9 cellular contexts compared by ENCODE assay signal in genomic region chr12:116882742-116883141, GRCh38. TPM values are rescaled to one million over a fixed set of nuclear protein-coding genes. Genes with fewer than 3 reads are reported as not detected.
A peak's percentile ranks its signal among the peaks of the same experiment; 100 is the strongest.
DNase-seq lines count a peak whose midpoint lies in the region; ATAC-seq, FAIRE-seq and TF ChIP-seq lines count a peak whose summit lies in the region.
"Had no signal": no experiment of that assay in that cellular context is flagged by ENCODE, and none has a peak within 500 bp of the region (broad histone marks: within the 10 kb centered on the region; RNA-seq: fewer than 3 reads in every experiment).

No MANE protein-coding gene starts in this region.

- intact Hi-C loops in HepG2 (cut with micrococcal nuclease; ENCODE audit: unreplicated experiment) = loop anchor here (2.0 kb wide), 1 partner anchor 180 kb away; no protein-coding TSS in a partner anchor

- TF ChIP-seq POLR2A in HepG2 (IDR thresholded peaks at IDR 0.05; ENCODE audit: insufficient read depth in 1 of 2, low read depth in 2 of 2, low read length in 2 of 2) = no peak

- WGBS in HepG2 (ENCODE audit: low lambda C conversion rate) = 15% methylated on average over 5 of the region's 6 CpGs

- no peak for TF ChIP-seq EP300 in HepG2 (IDR thresholded peaks at IDR 0.05; ENCODE audit: low read depth in 2 of 2, low read length in 2 of 2)
- no peak for TF ChIP-seq EP300 in HepG2 (CRISPR knock-in tag; IDR thresholded peaks at IDR 0.05; ENCODE audit: borderline replicate concordance)

- no peaks in the 10 kb centered on the region for H4K20me1 ChIP-seq in HepG2 (ENCODE audit: insufficient read depth, low read length)

- in situ Hi-C loops in HepG2 (cut with HindIII; ENCODE audit: extremely low pct_ligation_motif_present, low pct_unique_long_range_greater_than_20kb) = loop anchor here (5.0 kb wide), 1 partner anchor 180 kb away; no protein-coding TSS in a partner anchor

- ATAC-seq in HepG2 (0 out of 3 replicates have a peak, but pooled peaks have one; percentile 11), GM21381 (IDR thresholded peaks at IDR 0.05; ENCODE audit: unreplicated experiment) (no peak), GM18907 (IDR thresholded peaks at IDR 0.05; ENCODE audit: unreplicated experiment) (no peak), HG03378 (IDR thresholded peaks at IDR 0.05; ENCODE audit: unreplicated experiment) (no peak), HG02973 (IDR thresholded peaks at IDR 0.05; ENCODE audit: unreplicated experiment) (no peak)

- H3K4me1 ChIP-seq in BE2C (0 out of 2 replicates have a peak, but pooled peaks cover 3% of the 10 kb centered on the region), HEK293 (ENCODE audit: control insufficient read depth, insufficient read depth, low read length) (peaks cover 10% of the 10 kb centered on the region), HepG2 (ENCODE audit: insufficient read depth, low read length) (peaks cover 30% of the 10 kb centered on the region)

- BruUV-seq in HepG2 (replicated peaks; lab: Mats Ljungman, UMichigan) = no TSS peak

- no peak for FAIRE-seq in HepG2 (lab: Jason Lieb, UNC)

- DNase-seq in BE2C = peak; percentile 20
- DNase-seq in HepG2 (ENCODE audit: low spot score) = no peak
- DNase-seq: NCI-H2029 treated with DMSO at 0.1 percent for 48 hours had no signal

- H3K27me3 ChIP-seq in BE2C (peaks cover 61% of the 10 kb centered on the region), HepG2 (ENCODE audit: control insufficient read depth in 1 of 2, insufficient read depth in 2 of 2, low read length in 2 of 2) (peaks cover 18 to 72% of the 10 kb centered on the region in 2 experiments)

- H3K9me3 ChIP-seq in BE2C (no peaks in the 10 kb centered on the region), HEK293 (ENCODE audit: control insufficient read depth, insufficient read depth, low read depth, low read length) (no peaks in the 10 kb centered on the region), HepG2 (ENCODE audit: low read length) (no peaks in the 10 kb centered on the region)

- H3K36me3 ChIP-seq in BE2C (no peaks in the 10 kb centered on the region), HEK293 (ENCODE audit: control insufficient read depth in 2 of 2, insufficient read depth in 1 of 2, low read length in 2 of 2) (no peaks in the 10 kb centered on the region), HepG2 (replicated peaks in 1 of 2; ENCODE audit: control insufficient read depth in 1 of 2, insufficient read depth in 2 of 2, low read length in 2 of 2) (no peaks in the 10 kb centered on the region)

- no peak overlapping the region for H3K4me2 ChIP-seq in HepG2 (ENCODE audit: low read depth, low read length)

- TF ChIP-seq CTCF in BE2C (IDR thresholded peaks at IDR 0.05; ENCODE audit: low read depth, low read length) = peak; percentile 60
- TF ChIP-seq CTCF in HEK293 (tag by site-specific recombination; IDR thresholded peaks at IDR 0.05) = peak; percentile 45; the same call in 1 of the 2 replicates
- TF ChIP-seq CTCF in WI38 (IDR thresholded peaks at IDR 0.05; ENCODE audit: low read depth, low read length) = 0 out of 2 replicates have a peak, but pooled peaks have one; percentile 12
- TF ChIP-seq CTCF in HepG2 (CRISPR knock-in tag; IDR thresholded peaks at IDR 0.05) = peak; percentile 49

- H3K4me3 ChIP-seq in BE2C (ENCODE audit: low read depth, low read length) (no peak overlapping the region), HEK293 (ENCODE audit: low read depth, low read length) (no peak overlapping the region), WI38 (ENCODE audit: low read depth, low read length) (no peak overlapping the region), HepG2 (replicated peaks in 1 of 3; ENCODE audit: insufficient read depth in 1 of 3, low read depth in 2 of 3, low read length in 3 of 3) (no peak overlapping the region)

- H3K9ac ChIP-seq in HepG2 (ENCODE audit: insufficient read depth, low read depth, low read length) = no peak overlapping the region

- H3K79me2 ChIP-seq in HepG2 (ENCODE audit: insufficient read depth, low read length) = no peaks in the 10 kb centered on the region

- no peak for TF ChIP-seq RAD21 in HepG2 (CRISPR knock-in tag; IDR thresholded peaks at IDR 0.05)

- no peak overlapping the region for H2AFZ ChIP-seq in HepG2 (ENCODE audit: low read length)

- CTCF ChIA-PET in HEK293 (lab: Yijun Ruan, JAX) (interaction anchor here (0.6 to 2.7 kb wide), 14 partner anchors 16 to 741 kb away, joined by 3 to 31 read pairs (median 4); partner anchors contain the start of genes RNFT2 and SPRING1), HepG2 (lab: Yijun Ruan, JAX; ENCODE audit: low intra/inter-chr PET ratio, low total read pairs) (no interaction called here)

- POLR2A ChIA-PET in HEK293 (lab: Yijun Ruan, JAX) (interaction anchor here (1.0 to 1.2 kb wide), 2 partner anchors 14 to 64 kb away, joined by 3 to 4 read pairs; no protein-coding TSS in a partner anchor), HepG2 (lab: Yijun Ruan, JAX) (no interaction called here)

- no peak overlapping the region for H3K27ac ChIP-seq in HEK293 (ENCODE audit: extremely low read depth, low read depth, low read length)
- H3K27ac ChIP-seq in HepG2 (ENCODE audit: extremely low read length, insufficient read depth, low read length) = no peak overlapping the region

TF ChIP-seq in HEK293, 187 proteins besides CTCF, POLR2A, EP300 and RAD21 (continues in another document):
- TF ChIP-seq ZNF560 (tag by site-specific recombination; IDR thresholded peaks at IDR 0.05; ENCODE audit: borderline replicate concordance) (no peak), ZNF223 (tag by site-specific recombination; IDR thresholded peaks at IDR 0.05) (no peak), ZBTB48 (tag by site-specific recombination; IDR thresholded peaks at IDR 0.05) (peak; percentile 29; the same call in 1 of the 2 replicates)

TF ChIP-seq in HepG2, 621 proteins besides CTCF, POLR2A, EP300 and RAD21:
- TF ChIP-seq JUND (CRISPR knock-in tag; IDR thresholded peaks at IDR 0.05) (no peak), STAG1 (CRISPR knock-in tag; IDR thresholded peaks at IDR 0.05) (peak; percentile 55), SP1 (IDR thresholded peaks at IDR 0.05) (no peak), SP1 (CRISPR knock-in tag; IDR thresholded peaks at IDR 0.05) (no peak)

RNA-seq across cellular contexts. Expression of gene HRK, which starts 1.5 kb away (rescaled TPM):
- polyA plus RNA-seq in BE2C (2012; ENCODE audit: insufficient read depth, insufficient read length, low read depth) = 0.74 TPM
- 0.02 TPM in 1 of 2 replicates, not detected in the other for total RNA-seq in HepG2 (2016; rRNA removed; fragmentation: Illumina TruSeq; extraction: Trizol)
- not detected in 2 replicates for total RNA-seq in HepG2 (2016; cell fraction: cytosol; rRNA removed; fragmentation: Illumina TruSeq; extraction: Trizol; ENCODE audit: low read depth)
- total RNA-seq in HepG2 (2016; cell fraction: insoluble cytoplasmic fraction; rRNA removed; fragmentation: Illumina TruSeq; extraction: Trizol) = 0.02 TPM in 1 of 2 replicates, not detected in the other
- not detected in 2 replicates for total RNA-seq in HepG2 (2016; cell fraction: membrane; rRNA removed; fragmentation: Illumina TruSeq; extraction: Trizol)
- not detected in 2 replicates for total RNA-seq in HepG2 (2016; cell fraction: nucleus; rRNA removed; fragmentation: Illumina TruSeq; extraction: Trizol)
- polyA plus RNA-seq in HepG2 (2011; rRNA removed) = 0.03 TPM in 1 of 2 replicates, not detected in the other
- polyA plus RNA-seq in HepG2 (2011; cell fraction: cytosol; rRNA removed) = 0.01 TPM in 1 of 2 replicates, not detected in the other
- 0.02 TPM in 1 of 2 replicates, not detected in the other for polyA plus RNA-seq in HepG2 (2011; cell fraction: nucleus; rRNA removed)
- polyA plus RNA-seq in HepG2 (2012) = not detected in 2 replicates
- polyA plus RNA-seq in HepG2 (2016; cell fraction: cytosol; fragmentation: Illumina TruSeq; extraction: Trizol; ENCODE audit: low read depth) = not detected in 2 replicates
- polyA plus RNA-seq in HepG2 (2016; cell fraction: insoluble cytoplasmic fraction; fragmentation: Illumina TruSeq; extraction: Trizol; ENCODE audit: low read depth) = not detected in 2 replicates
- 0.07 TPM in 1 of 2 replicates, not detected in the other for polyA plus RNA-seq in HepG2 (2016; cell fraction: membrane; fragmentation: Illumina TruSeq; extraction: Trizol; ENCODE audit: low read depth)
- polyA plus RNA-seq in HepG2 (2016; cell fraction: nucleus; fragmentation: Illumina TruSeq; extraction: Trizol; ENCODE audit: insufficient read depth, low read depth) = not detected in 2 replicates
- 1.2 TPM in 1 of 2 replicates, not detected in the other for polyA minus RNA-seq in HepG2 (2011; rRNA and poly(A)+ RNA removed; ENCODE audit: low replicate concordance)
- not detected in 2 replicates for polyA minus RNA-seq in HepG2 (2011; cell fraction: cytosol; rRNA and poly(A)+ RNA removed)
- polyA minus RNA-seq in HepG2 (2011; cell fraction: nucleus; rRNA and poly(A)+ RNA removed) = not detected in 2 replicates

RNA-seq across cellular contexts. Expression of gene FBXW8, which starts 28.0 kb away (rescaled TPM):
- polyA plus RNA-seq in BE2C (2012; ENCODE audit: insufficient read depth, insufficient read length, low read depth) = 17.9 TPM
- total RNA-seq in HepG2 (2016; rRNA removed; fragmentation: Illumina TruSeq; extraction: Trizol) = 5.9 and 6.4 TPM in 2 replicates
- 3.0 and 3.1 TPM in 2 replicates for total RNA-seq in HepG2 (2016; cell fraction: cytosol; rRNA removed; fragmentation: Illumina TruSeq; extraction: Trizol; ENCODE audit: low read depth)
- 4.9 and 5.1 TPM in 2 replicates for total RNA-seq in HepG2 (2016; cell fraction: insoluble cytoplasmic fraction; rRNA removed; fragmentation: Illumina TruSeq; extraction: Trizol)
- 1.9 and 2.3 TPM in 2 replicates for total RNA-seq in HepG2 (2016; cell fraction: membrane; rRNA removed; fragmentation: Illumina TruSeq; extraction: Trizol)
- total RNA-seq in HepG2 (2016; cell fraction: nucleus; rRNA removed; fragmentation: Illumina TruSeq; extraction: Trizol) = 5.2 and 5.4 TPM in 2 replicates
- polyA plus RNA-seq in HepG2 (2011; rRNA removed) = 5.1 and 6.2 TPM in 2 replicates
- polyA plus RNA-seq in HepG2 (2011; cell fraction: cytosol; rRNA removed) = 3.5 and 4.2 TPM in 2 replicates
- 9.2 and 11.2 TPM in 2 replicates for polyA plus RNA-seq in HepG2 (2011; cell fraction: nucleus; rRNA removed)
- 5.5 and 6.7 TPM in 2 replicates for polyA plus RNA-seq in HepG2 (2012)
- 0.53 and 0.58 TPM in 2 replicates for polyA plus RNA-seq in HepG2 (2016; cell fraction: cytosol; fragmentation: Illumina TruSeq; extraction: Trizol; ENCODE audit: low read depth)
- polyA plus RNA-seq in HepG2 (2016; cell fraction: insoluble cytoplasmic fraction; fragmentation: Illumina TruSeq; extraction: Trizol; ENCODE audit: low read depth) = 4.8 and 5.4 TPM in 2 replicates
- 0.95 and 0.97 TPM in 2 replicates for polyA plus RNA-seq in HepG2 (2016; cell fraction: membrane; fragmentation: Illumina TruSeq; extraction: Trizol; ENCODE audit: low read depth)
- polyA plus RNA-seq in HepG2 (2016; cell fraction: nucleus; fragmentation: Illumina TruSeq; extraction: Trizol; ENCODE audit: insufficient read depth, low read depth) = 5.8 and 6.0 TPM in 2 replicates
- 12.8 and 14.9 TPM in 2 replicates for polyA minus RNA-seq in HepG2 (2011; rRNA and poly(A)+ RNA removed; ENCODE audit: low replicate concordance)
- 5.1 and 6.1 TPM in 2 replicates for polyA minus RNA-seq in HepG2 (2011; cell fraction: cytosol; rRNA and poly(A)+ RNA removed)
- polyA minus RNA-seq in HepG2 (2011; cell fraction: nucleus; rRNA and poly(A)+ RNA removed) = 13.1 and 22.3 TPM in 2 replicates
